1 cellular context compared by ENCODE assay signal in genomic region chr1:5975133-5975880, GRCh38.
TF ChIP-seq lines count a peak whose summit lies in the region.

No MANE protein-coding gene starts in this region.

TF ChIP-seq in H1, 55 proteins besides CTCF, POLR2A, EP300 and RAD21:
- TF ChIP-seq BCL11A (IDR thresholded peaks at IDR 0.05; ENCODE audit: low read depth in 2 of 2, low read length in 2 of 2) (no peak), TCF12 (IDR thresholded peaks at IDR 0.05; ENCODE audit: low read depth, low read length) (no peak), SRF (IDR thresholded peaks at IDR 0.05; ENCODE audit: low read depth, low read length) (no peak), MAX (IDR thresholded peaks at IDR 0.05) (peak; percentile 43; the same call in 1 of the 2 replicates), JUND (IDR thresholded peaks at IDR 0.05; ENCODE audit: low read length) (0 out of 2 replicates have a peak, but pooled peaks have one; percentile 26)
